In the genomic region with DNA sequence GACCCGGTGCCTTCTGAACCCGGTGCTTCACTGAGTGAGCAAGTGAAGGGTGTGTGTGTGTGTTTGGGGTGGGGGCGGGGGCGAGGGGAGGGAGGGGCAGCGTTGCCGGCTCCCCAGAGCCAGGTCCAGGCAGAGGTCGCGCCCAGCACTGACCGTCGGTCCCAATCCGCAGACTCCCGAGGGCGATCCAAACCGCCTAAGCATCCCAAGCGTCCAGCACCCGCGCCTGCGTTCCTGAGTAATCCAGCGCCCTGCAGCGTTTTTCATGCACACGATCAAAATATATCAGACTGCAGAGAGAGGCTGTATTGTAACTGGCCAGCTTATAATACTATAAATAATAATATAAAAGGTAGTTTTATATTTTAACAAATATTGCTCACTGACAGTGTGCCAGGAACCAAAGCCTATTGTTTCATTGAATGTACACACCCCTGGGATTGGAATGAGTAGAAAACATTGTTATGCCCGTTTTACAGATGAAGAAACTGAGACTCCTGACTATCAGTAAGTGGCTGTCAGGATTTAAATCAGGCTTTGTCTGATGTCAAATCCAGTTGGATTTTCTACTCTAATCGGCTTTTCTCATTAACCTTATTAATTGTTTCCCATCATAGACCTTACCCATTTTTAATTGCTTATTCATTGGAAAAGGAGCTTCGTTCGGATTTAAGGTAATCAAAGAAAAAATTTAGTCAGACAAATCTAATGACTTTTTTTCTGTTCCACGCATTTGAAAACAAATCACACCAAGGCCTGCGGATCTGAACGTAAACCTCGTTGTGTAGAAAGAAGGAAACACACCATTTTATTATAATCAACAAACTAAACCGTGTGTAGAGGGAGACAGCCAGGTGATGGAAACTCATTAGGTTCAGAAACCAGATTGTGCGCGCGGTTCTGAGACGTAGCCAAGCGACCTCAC, we compare ENCODE assay signal across 8 cellular contexts. TPM values are rescaled to one million over a fixed set of nuclear protein-coding genes. Genes with fewer than 3 reads are reported as not detected.
DNase-seq lines count a peak whose midpoint lies in the region; ATAC-seq and TF ChIP-seq lines count a peak whose summit lies in the region.

No MANE protein-coding gene starts in this region.

- intact Hi-C loops in stomach (cut with DNase I; ENCODE audit: low total_unique reads): loop anchor here (10.0 kb wide), 1 partner anchor 814 kb away; no protein-coding TSS in a partner anchor

- H3K9me3 ChIP-seq in fibroblast of lung (ENCODE audit: control insufficient read depth, insufficient read depth, low read depth, low read length): no peaks in the 10 kb centered on the region
- H3K9me3 ChIP-seq in stomach: peaks cover 0 to 23% (median 6%) of the 10 kb centered on the region in 4 donors

- no peak overlapping the region for H3K9ac ChIP-seq in fibroblast of lung (ENCODE audit: insufficient read depth, low read length)

- no peak for ATAC-seq in activated CD8-positive, alpha-beta memory T cell treated with anti-CD3 and anti-CD28 coated beads, Interleukin-2, amount 10 ng/mL, durations not matched to agents 7 days and 5 days
- no peak for ATAC-seq in GM19452 (IDR thresholded peaks at IDR 0.05; ENCODE audit: unreplicated experiment)

- no peaks in the 10 kb centered on the region for H3K9me3 Mint-ChIP-seq in activated CD8-positive, alpha-beta memory T cell treated with anti-CD3 and anti-CD28 coated beads, Interleukin-2, amount 10 ng/mL, durations not matched to agents 7 days and 5 days (ENCODE audit: low read depth)

- no peak overlapping the region for H2AFZ ChIP-seq in fibroblast of lung (ENCODE audit: low read length)

- peak overlapping the region; percentile 71 for H3K4me3 Mint-ChIP-seq in activated CD8-positive, alpha-beta memory T cell treated with anti-CD3 and anti-CD28 coated beads, Interleukin-2, amount 10 ng/mL, durations not matched to agents 7 days and 5 days

- peak overlapping the region in 2 of 4 experiments; percentile 40 to 61 for H3K4me3 ChIP-seq in fibroblast of lung (replicated peaks in 1 of 4; ENCODE audit: control extremely low read depth in 1 of 4, insufficient read depth in 1 of 4, low read depth in 3 of 4, low read length in 4 of 4)
- H3K4me3 ChIP-seq in stomach: peak overlapping the region; percentile 41 to 57 (median 46)

- H3K4me1 Mint-ChIP-seq in activated CD8-positive, alpha-beta memory T cell treated with anti-CD3 and anti-CD28 coated beads, Interleukin-2, amount 10 ng/mL, durations not matched to agents 7 days and 5 days: peaks cover 27% of the 10 kb centered on the region

- TF ChIP-seq EP300 in stomach (IDR thresholded peaks at IDR 0.05): no peak

- TF ChIP-seq CTCF in fibroblast of lung (conservative IDR thresholded peaks at IDR 0.05 in 1 of 2, IDR thresholded peaks at IDR 0.05 in 1 of 2; ENCODE audit: low read depth in 1 of 2, low read length in 2 of 2): no peak
- TF ChIP-seq CTCF in stomach (IDR thresholded peaks at IDR 0.05): no peak

- no peak overlapping the region for H3K27ac Mint-ChIP-seq in activated CD8-positive, alpha-beta memory T cell treated with anti-CD3 and anti-CD28 coated beads, Interleukin-2, amount 10 ng/mL, durations not matched to agents 7 days and 5 days

- peaks cover 73% of the 10 kb centered on the region for H3K27me3 Mint-ChIP-seq in activated CD8-positive, alpha-beta memory T cell treated with anti-CD3 and anti-CD28 coated beads, Interleukin-2, amount 10 ng/mL, durations not matched to agents 7 days and 5 days

- H3K27ac ChIP-seq in fibroblast of lung (ENCODE audit: insufficient read depth, low read length): no peak overlapping the region
- peak overlapping the region in 1 of 5 donors; percentile 10 for H3K27ac ChIP-seq in stomach

- H3K27me3 ChIP-seq in fibroblast of lung (ENCODE audit: control insufficient read depth, insufficient read depth, low read length): peaks cover 26% of the 10 kb centered on the region
- H3K27me3 ChIP-seq in stomach: peaks cover 29 to 91% (median 76%) of the 10 kb centered on the region in 3 donors

- H3K36me3 Mint-ChIP-seq in activated CD8-positive, alpha-beta memory T cell treated with anti-CD3 and anti-CD28 coated beads, Interleukin-2, amount 10 ng/mL, durations not matched to agents 7 days and 5 days: peaks cover 5% of the 10 kb centered on the region

- no peaks in the 10 kb centered on the region for H4K20me1 ChIP-seq in fibroblast of lung (ENCODE audit: control insufficient read depth, extremely low read depth, insufficient read depth, low read length)

- TF ChIP-seq POLR2A in stomach (IDR thresholded peaks at IDR 0.05): no peak

- DNase-seq in activated CD8-positive, alpha-beta memory T cell treated with anti-CD3 and anti-CD28 coated beads, Interleukin-2, amount 10 ng/mL, durations not matched to agents 7 days and 5 days: no peak
- DNase-seq in activated CD8-positive, alpha-beta memory T cell treated with anti-CD3 and anti-CD28 coated beads for 24 hours: no peak
- DNase-seq in NCI-H748 (lab: John Stamatoyannopoulos, UW; ENCODE audit: unreplicated experiment) (peak; percentile 61), fibroblast of lung (ENCODE audit: low read depth in 2 of 2) (no peak), stomach (no peak), GM19240 (ENCODE audit: insufficient read length, low spot score) (no peak), mucosa of gallbladder (ENCODE audit: low spot score) (no peak)

- CTCF ChIA-PET in activated CD8-positive, alpha-beta memory T cell treated with anti-CD3 and anti-CD28 coated beads, Interleukin-2, amount 10 ng/mL, durations not matched to agents 7 days and 5 days (lab: Charles Lee): interaction anchor here (0.6 to 1.1 kb wide), 6 partner anchors 16 to 835 kb away, joined by 3 read pairs; a partner anchor contains a TSS

- H3K36me3 ChIP-seq in fibroblast of lung (ENCODE audit: control insufficient read depth, insufficient read depth, low read length) (no peaks in the 10 kb centered on the region), stomach (no peaks in the 10 kb centered on the region)

- WGBS in stomach, 5 donors: 8 to 10% (median 8%) methylated on average over 29 to 35 of the region's 35 CpGs

- peak overlapping the region; percentile 94 for H3K4me2 ChIP-seq in fibroblast of lung (ENCODE audit: extremely low read depth, insufficient read depth, low read length)

- H3K4me1 ChIP-seq in fibroblast of lung (ENCODE audit: control insufficient read depth, extremely low read depth, insufficient read depth, low read length): no peaks in the 10 kb centered on the region
- H3K4me1 ChIP-seq in stomach: peaks cover 34 to 51% (median 45%) of the 10 kb centered on the region in 4 donors

- H3K79me2 ChIP-seq in fibroblast of lung (ENCODE audit: control insufficient read depth, insufficient read depth, low read length): no peaks in the 10 kb centered on the region

RNA-seq across cellular contexts. Expression of a gene that starts 4.0 kb away (rescaled TPM):
- total RNA-seq in activated CD8-positive, alpha-beta memory T cell treated with anti-CD3 and anti-CD28 coated beads, Interleukin-2, amount 10 ng/mL, durations not matched to agents 7 days and 5 days: not detected
- total RNA-seq in fibroblast of lung (0.26 and 1.3 TPM in 2 replicates), stomach (1 to 10 TPM in 2 of 5 donors, under 1 TPM in 1, not detected in 2; 0.14 to 4.6 (median 2.8) TPM), mucosa of gallbladder (0.06 TPM)
- polyA plus RNA-seq in fibroblast of lung (0.24 and 0.59 TPM in 2 replicates), stomach (under 1 TPM; 0.06 to 0.31 (median 0.18) TPM)
- polyA plus RNA-seq in fibroblast of lung (2012): 0.34 and 0.98 TPM in 2 replicates
- polyA minus RNA-seq in fibroblast of lung (ENCODE audit: low replicate concordance): 0.22 TPM in 1 of 2 replicates, not detected in the other
